Comparison of ENCODE assay signal across 23 cellular contexts in genomic region chr22:46900549-46900948, GRCh38.
"Had no signal": no experiment of that assay in that cellular context is flagged by ENCODE, and none has a peak within 500 bp of the region (broad histone marks: within the 10 kb centered on the region; RNA-seq: fewer than 3 reads in every experiment).

No MANE protein-coding gene starts in this region.

- H3K4me3 Mint-ChIP-seq: activated CD8-positive, alpha-beta T cell treated with anti-CD3 and anti-CD28 coated beads, Interleukin-2, amount 10 ng/mL, durations not matched to agents 7 days and 5 days; central memory CD8-positive, alpha-beta T cell had no signal

- H3K27ac Mint-ChIP-seq: activated CD8-positive, alpha-beta T cell treated with anti-CD3 and anti-CD28 coated beads, Interleukin-2, amount 10 ng/mL, durations not matched to agents 7 days and 5 days had no signal

- H3K27ac ChIP-seq: ascending aorta, body of pancreas had no signal

- DNase-seq: activated CD4-positive, alpha-beta T cell treated with anti-CD3 and anti-CD28 coated beads for 48 hours; activated CD4-positive, alpha-beta T cell treated with anti-CD3 and anti-CD28 coated beads, Interleukin-2, amount 50 U/mL, for 4 hours; activated CD4-positive, CD25-positive, alpha-beta regulatory T cell treated with anti-CD3 and anti-CD28 coated beads, Interleukin-2, amount 50 U/mL, for 72 hours; activated CD8-positive, alpha-beta memory T cell treated with anti-CD3 and anti-CD28 coated beads, Interleukin-2, amount 50 U/mL, for 48 hours; activated CD8-positive, alpha-beta T cell treated with anti-CD3 and anti-CD28 coated beads, Interleukin-2, amount 10 ng/mL, durations not matched to agents 7 days and 5 days; activated naive CD4-positive, alpha-beta T cell treated with anti-CD3 and anti-CD28 coated beads, Interleukin-2, amount 50 U/mL, for 16 hours; activated T-cell treated with anti-CD3 and anti-CD28 coated beads, Interleukin-2, amount 50 U/mL, for 1 hour; amniotic stem cell; body of pancreas; Kasumi-1; KBM-7; NCI-H1092; NCI-H1417 treated with DMSO at 0.1 percent for 48 hours; NCI-H1694; NCI-H2029 treated with DMSO at 0.1 percent for 48 hours; NCI-H345; NCI-H510A; NCI-H526 treated with DMSO at 0.1 percent for 48 hours; NCI-H82; SIG-M5 had no signal

- H3K9me3 Mint-ChIP-seq: central memory CD8-positive, alpha-beta T cell had no signal

- ATAC-seq: activated CD8-positive, alpha-beta T cell treated with anti-CD3 and anti-CD28 coated beads, Interleukin-2, amount 10 ng/mL, durations not matched to agents 7 days and 5 days; body of pancreas had no signal

- H3K27me3 Mint-ChIP-seq: central memory CD8-positive, alpha-beta T cell had no signal

- FAIRE-seq: bronchial epithelial cell had no signal
